ENCODE assay signal across 1 cellular context in the genomic region with DNA sequence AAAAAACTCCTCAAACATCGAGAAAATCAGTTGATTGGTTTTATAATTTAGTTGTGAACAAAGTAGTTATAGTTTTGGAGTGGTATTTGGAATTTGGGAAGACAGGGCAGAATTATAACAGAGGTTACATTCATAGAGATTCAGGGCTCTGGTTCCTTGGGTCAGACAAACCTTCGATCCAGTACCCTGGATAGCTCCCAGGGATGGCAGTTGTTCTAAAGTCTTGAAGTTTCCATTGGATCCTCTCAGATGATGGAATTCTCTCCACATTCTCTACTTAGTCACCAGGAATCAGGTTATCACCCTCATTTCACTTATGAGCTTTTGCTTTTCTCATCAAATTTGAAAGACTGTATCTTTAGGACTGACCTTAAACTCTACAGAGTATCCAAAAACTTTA.
TF ChIP-seq lines count a peak whose summit lies in the region.

No MANE protein-coding gene starts in this region.

TF ChIP-seq in GM23338, 12 proteins besides CTCF, POLR2A, EP300 and RAD21 (continued from another document):
- TF ChIP-seq, protein P1, sequence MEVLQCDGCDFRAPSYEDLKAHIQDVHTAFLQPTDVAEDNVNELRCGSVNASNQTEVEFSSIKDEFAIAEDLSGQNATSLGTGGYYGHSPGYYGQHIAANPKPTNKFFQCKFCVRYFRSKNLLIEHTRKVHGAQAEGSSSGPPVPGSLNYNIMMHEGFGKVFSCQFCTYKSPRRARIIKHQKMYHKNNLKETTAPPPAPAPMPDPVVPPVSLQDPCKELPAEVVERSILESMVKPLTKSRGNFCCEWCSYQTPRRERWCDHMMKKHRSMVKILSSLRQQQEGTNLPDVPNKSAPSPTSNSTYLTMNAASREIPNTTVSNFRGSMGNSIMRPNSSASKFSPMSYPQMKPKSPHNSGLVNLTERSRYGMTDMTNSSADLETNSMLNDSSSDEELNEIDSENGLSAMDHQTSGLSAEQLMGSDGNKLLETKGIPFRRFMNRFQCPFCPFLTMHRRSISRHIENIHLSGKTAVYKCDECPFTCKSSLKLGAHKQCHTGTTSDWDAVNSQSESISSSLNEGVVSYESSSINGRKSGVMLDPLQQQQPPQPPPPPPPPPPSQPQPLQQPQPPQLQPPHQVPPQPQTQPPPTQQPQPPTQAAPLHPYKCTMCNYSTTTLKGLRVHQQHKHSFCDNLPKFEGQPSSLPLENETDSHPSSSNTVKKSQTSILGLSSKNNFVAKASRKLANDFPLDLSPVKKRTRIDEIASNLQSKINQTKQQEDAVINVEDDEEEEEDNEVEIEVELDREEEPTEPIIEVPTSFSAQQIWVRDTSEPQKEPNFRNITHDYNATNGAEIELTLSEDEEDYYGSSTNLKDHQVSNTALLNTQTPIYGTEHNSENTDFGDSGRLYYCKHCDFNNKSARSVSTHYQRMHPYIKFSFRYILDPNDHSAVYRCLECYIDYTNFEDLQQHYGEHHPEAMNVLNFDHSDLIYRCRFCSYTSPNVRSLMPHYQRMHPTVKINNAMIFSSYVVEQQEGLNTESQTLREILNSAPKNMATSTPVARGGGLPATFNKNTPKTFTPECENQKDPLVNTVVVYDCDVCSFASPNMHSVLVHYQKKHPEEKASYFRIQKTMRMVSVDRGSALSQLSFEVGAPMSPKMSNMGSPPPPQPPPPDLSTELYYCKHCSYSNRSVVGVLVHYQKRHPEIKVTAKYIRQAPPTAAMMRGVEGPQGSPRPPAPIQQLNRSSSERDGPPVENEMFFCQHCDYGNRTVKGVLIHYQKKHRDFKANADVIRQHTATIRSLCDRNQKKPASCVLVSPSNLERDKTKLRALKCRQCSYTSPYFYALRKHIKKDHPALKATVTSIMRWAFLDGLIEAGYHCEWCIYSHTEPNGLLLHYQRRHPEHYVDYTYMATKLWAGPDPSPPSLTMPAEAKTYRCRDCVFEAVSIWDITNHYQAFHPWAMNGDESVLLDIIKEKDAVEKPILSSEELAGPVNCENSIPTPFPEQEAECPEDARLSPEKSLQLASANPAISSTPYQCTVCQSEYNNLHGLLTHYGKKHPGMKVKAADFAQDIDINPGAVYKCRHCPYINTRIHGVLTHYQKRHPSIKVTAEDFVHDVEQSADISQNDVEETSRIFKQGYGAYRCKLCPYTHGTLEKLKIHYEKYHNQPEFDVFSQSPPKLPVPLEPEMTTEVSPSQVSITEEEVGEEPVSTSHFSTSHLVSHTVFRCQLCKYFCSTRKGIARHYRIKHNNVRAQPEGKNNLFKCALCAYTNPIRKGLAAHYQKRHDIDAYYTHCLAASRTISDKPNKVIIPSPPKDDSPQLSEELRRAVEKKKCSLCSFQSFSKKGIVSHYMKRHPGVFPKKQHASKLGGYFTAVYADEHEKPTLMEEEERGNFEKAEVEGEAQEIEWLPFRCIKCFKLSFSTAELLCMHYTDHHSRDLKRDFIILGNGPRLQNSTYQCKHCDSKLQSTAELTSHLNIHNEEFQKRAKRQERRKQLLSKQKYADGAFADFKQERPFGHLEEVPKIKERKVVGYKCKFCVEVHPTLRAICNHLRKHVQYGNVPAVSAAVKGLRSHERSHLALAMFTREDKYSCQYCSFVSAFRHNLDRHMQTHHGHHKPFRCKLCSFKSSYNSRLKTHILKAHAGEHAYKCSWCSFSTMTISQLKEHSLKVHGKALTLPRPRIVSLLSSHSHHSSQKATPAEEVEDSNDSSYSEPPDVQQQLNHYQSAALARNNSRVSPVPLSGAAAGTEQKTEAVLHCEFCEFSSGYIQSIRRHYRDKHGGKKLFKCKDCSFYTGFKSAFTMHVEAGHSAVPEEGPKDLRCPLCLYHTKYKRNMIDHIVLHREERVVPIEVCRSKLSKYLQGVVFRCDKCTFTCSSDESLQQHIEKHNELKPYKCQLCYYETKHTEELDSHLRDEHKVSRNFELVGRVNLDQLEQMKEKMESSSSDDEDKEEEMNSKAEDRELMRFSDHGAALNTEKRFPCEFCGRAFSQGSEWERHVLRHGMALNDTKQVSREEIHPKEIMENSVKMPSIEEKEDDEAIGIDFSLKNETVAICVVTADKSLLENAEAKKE (CRISPR knock-in tag; IDR thresholded peaks at IDR 0.05), result no peak
- TF ChIP-seq EZH2 (IDR thresholded peaks at IDR 0.05; ENCODE audit: low read depth, unreplicated experiment), result no peak
- TF ChIP-seq, protein P2, sequence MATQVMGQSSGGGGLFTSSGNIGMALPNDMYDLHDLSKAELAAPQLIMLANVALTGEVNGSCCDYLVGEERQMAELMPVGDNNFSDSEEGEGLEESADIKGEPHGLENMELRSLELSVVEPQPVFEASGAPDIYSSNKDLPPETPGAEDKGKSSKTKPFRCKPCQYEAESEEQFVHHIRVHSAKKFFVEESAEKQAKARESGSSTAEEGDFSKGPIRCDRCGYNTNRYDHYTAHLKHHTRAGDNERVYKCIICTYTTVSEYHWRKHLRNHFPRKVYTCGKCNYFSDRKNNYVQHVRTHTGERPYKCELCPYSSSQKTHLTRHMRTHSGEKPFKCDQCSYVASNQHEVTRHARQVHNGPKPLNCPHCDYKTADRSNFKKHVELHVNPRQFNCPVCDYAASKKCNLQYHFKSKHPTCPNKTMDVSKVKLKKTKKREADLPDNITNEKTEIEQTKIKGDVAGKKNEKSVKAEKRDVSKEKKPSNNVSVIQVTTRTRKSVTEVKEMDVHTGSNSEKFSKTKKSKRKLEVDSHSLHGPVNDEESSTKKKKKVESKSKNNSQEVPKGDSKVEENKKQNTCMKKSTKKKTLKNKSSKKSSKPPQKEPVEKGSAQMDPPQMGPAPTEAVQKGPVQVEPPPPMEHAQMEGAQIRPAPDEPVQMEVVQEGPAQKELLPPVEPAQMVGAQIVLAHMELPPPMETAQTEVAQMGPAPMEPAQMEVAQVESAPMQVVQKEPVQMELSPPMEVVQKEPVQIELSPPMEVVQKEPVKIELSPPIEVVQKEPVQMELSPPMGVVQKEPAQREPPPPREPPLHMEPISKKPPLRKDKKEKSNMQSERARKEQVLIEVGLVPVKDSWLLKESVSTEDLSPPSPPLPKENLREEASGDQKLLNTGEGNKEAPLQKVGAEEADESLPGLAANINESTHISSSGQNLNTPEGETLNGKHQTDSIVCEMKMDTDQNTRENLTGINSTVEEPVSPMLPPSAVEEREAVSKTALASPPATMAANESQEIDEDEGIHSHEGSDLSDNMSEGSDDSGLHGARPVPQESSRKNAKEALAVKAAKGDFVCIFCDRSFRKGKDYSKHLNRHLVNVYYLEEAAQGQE (IDR thresholded peaks at IDR 0.05; ENCODE audit: unreplicated experiment), result peak; percentile 85
